Comparison of ENCODE assay signal across 8 cellular contexts in genomic region chr7:20797174-20798080, GRCh38. TPM values are rescaled to one million over a fixed set of nuclear protein-coding genes. Genes with fewer than 3 reads are reported as not detected.
DNase-seq lines count a peak whose midpoint lies in the region; ATAC-seq and TF ChIP-seq lines count a peak whose summit lies in the region.

No MANE protein-coding gene starts in this region.

- H3K4me1 Mint-ChIP-seq in T-cell: peaks cover 21 to 22% (median 21%) of the 10 kb centered on the region in 3 donors

- peak overlapping the region; percentile 76 for H2AFZ ChIP-seq in fibroblast of lung (ENCODE audit: low read length)

- peaks cover 50 to 57% of the 10 kb centered on the region in 2 donors for H3K27me3 Mint-ChIP-seq in T-cell

- peaks cover 0 to 4% (median 0%) of the 10 kb centered on the region in 3 donors for H3K9me3 Mint-ChIP-seq in T-cell

- H3K79me2 ChIP-seq in fibroblast of lung (ENCODE audit: control insufficient read depth, insufficient read depth, low read length): no peaks in the 10 kb centered on the region

- H3K27ac ChIP-seq in fibroblast of lung (ENCODE audit: insufficient read depth, low read length): no peak overlapping the region

- in situ Hi-C loops in KBM-7 (cut with MboI; ENCODE audit: low pct_unique_long_range_greater_than_20kb, low sequenced_read_pairs): loop anchor here (25.0 kb wide), 2 partner anchors 440 to 715 kb away; no protein-coding TSS in a partner anchor

- no peaks in the 10 kb centered on the region for H3K36me3 ChIP-seq in fibroblast of lung (ENCODE audit: control insufficient read depth, insufficient read depth, low read length)

- H3K9me3 ChIP-seq in fibroblast of lung (ENCODE audit: control insufficient read depth, insufficient read depth, low read depth, low read length): no peaks in the 10 kb centered on the region

- no peak overlapping the region for H3K27ac Mint-ChIP-seq in T-cell

- peak overlapping the region; percentile 78 for H3K4me2 ChIP-seq in fibroblast of lung (ENCODE audit: extremely low read depth, insufficient read depth, low read length)

- no peaks in the 10 kb centered on the region for H3K36me3 Mint-ChIP-seq in T-cell

- POLR2A ChIA-PET in T-cell (lab: Charles Lee): interaction anchor here in 1 of 2 donors (1.1 kb wide), 1 partner anchor 31 kb away, joined by 3 read pairs; no protein-coding TSS in a partner anchor

- no peaks in the 10 kb centered on the region for H4K20me1 ChIP-seq in fibroblast of lung (ENCODE audit: control insufficient read depth, extremely low read depth, insufficient read depth, low read length)

- peaks cover 2% of the 10 kb centered on the region for H3K4me1 ChIP-seq in fibroblast of lung (ENCODE audit: control insufficient read depth, extremely low read depth, insufficient read depth, low read length)

- H3K9ac ChIP-seq in fibroblast of lung (ENCODE audit: insufficient read depth, low read length): no peak overlapping the region

- DNase-seq in KBM-7 (peak; percentile 65), T-cell (no peak), fibroblast of lung (ENCODE audit: low read depth in 2 of 2) (no peak), retina (peak; percentile 74)
- DNase-seq in activated CD4-positive, CD25-positive, alpha-beta regulatory T cell (lab: John Stamatoyannopoulos, UW): no peak
- DNase-seq in stimulated activated CD4-positive, alpha-beta T cell treated with anti-CD3 and anti-CD28 coated beads, Interleukin-12 subunit alpha, Interleukin-12 subunit beta, amount 100 ng/mL, for 4 hours: no peak

- peak overlapping the region; percentile 78 to 83 (median 82) for H3K4me3 Mint-ChIP-seq in T-cell

- CTCF ChIA-PET in T-cell (lab: Charles Lee): interaction anchor here in 1 of 2 donors (0.5 kb wide), 1 partner anchor 29 kb away, joined by 3 read pairs; no protein-coding TSS in a partner anchor

- TF ChIP-seq CTCF in fibroblast of lung (conservative IDR thresholded peaks at IDR 0.05 in 1 of 2, IDR thresholded peaks at IDR 0.05 in 1 of 2; ENCODE audit: low read depth in 1 of 2, low read length in 2 of 2): no peak

- peak overlapping the region in 3 of 4 experiments; percentile 21 to 49 (median 48) for H3K4me3 ChIP-seq in fibroblast of lung (replicated peaks in 1 of 4; ENCODE audit: control extremely low read depth in 1 of 4, insufficient read depth in 1 of 4, low read depth in 3 of 4, low read length in 4 of 4)

- H3K27me3 ChIP-seq in fibroblast of lung (ENCODE audit: control insufficient read depth, insufficient read depth, low read length): peaks cover 31% of the 10 kb centered on the region

- ATAC-seq in GM18499 (IDR thresholded peaks at IDR 0.05; ENCODE audit: insufficient read depth, unreplicated experiment) (peak; percentile 52), GM21786 (IDR thresholded peaks at IDR 0.05; ENCODE audit: unreplicated experiment) (peak; percentile 49), T-cell (replicated peaks in 1 of 4) (peak; percentile 50 to 68 (median 64))

RNA-seq across cellular contexts. Expression of gene SP8, which starts 10.7 kb away (rescaled TPM):
- total RNA-seq in T-cell (under 1 TPM in 1 of 5 donors, not detected in 4; 0.18 TPM), fibroblast of lung (not detected in 2 replicates)
- polyA plus RNA-seq in fibroblast of lung: not detected in 2 replicates
- polyA plus RNA-seq in fibroblast of lung (2012): not detected in 2 replicates
- not detected in 2 replicates for polyA minus RNA-seq in fibroblast of lung (ENCODE audit: low replicate concordance)

Comparison
In these comparisons a context has a peak if more than half of its experiments do, and no peak if none do; other contexts are left out.
1. DNase-seq: peak in KBM-7 (single experiment) and retina (single experiment); none in T-cell (0 of 34), fibroblast of lung (0 of 2), activated CD4-positive, CD25-positive, alpha-beta regulatory T cell (0 of 4) and stimulated activated CD4-positive, alpha-beta T cell treated with anti-CD3 and anti-CD28 coated beads, Interleukin-12 subunit alpha, Interleukin-12 subunit beta, amount 100 ng/mL, for 4 hours (single experiment).
2. Peak in every context shown above with its lines, with median percentiles within 50 percentile points of each other: ATAC-seq.